16 cellular contexts compared by ENCODE assay signal in the genomic region with DNA sequence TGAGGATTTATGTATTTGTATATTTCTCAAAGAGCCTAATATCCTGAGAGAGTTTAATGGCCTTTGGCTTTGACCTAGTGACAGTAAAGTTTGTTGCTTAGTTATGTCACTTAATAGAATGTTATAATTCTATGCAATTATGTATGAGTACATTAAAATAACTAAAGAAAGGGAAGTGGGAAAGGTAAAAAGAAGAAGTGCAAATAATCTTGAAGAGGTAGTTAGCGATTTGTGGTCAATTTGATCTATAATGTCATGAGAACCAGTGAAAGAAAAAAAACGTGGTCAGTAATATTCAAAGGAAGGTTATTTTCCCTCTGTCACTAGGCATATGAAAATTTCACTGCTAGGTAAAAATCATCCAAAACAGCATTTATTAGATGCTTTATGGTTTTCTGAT.
DNase-seq lines count a peak whose midpoint lies in the region; ATAC-seq, FAIRE-seq and TF ChIP-seq lines count a peak whose summit lies in the region.
"Had no signal": no experiment of that assay in that cellular context is flagged by ENCODE, and none has a peak within 500 bp of the region (broad histone marks: within the 10 kb centered on the region; RNA-seq: fewer than 3 reads in every experiment).

No MANE protein-coding gene starts in this region.

- H3K9ac ChIP-seq in smooth muscle cell (ENCODE audit: low read depth): no peak overlapping the region
- H3K9ac ChIP-seq in mesendoderm (ENCODE audit: low read length): no peak overlapping the region

- H4K5ac ChIP-seq in mesendoderm (ENCODE audit: low read length): no peak overlapping the region

- H3K4me2 ChIP-seq in smooth muscle cell (no peak overlapping the region), mesendoderm (ENCODE audit: low read length) (no peak overlapping the region)
- H3K4me2 ChIP-seq: A549 had no signal

- no peak overlapping the region for H3K56ac ChIP-seq in mesendoderm (ENCODE audit: low read length)

- H3K4me1 ChIP-seq in smooth muscle cell (ENCODE audit: low read depth) (no peaks in the 10 kb centered on the region), mesendoderm (ENCODE audit: control insufficient read depth, low read depth, low read length) (no peaks in the 10 kb centered on the region)
- H3K4me1 ChIP-seq: A549, gastrocnemius medialis, tibial artery had no signal

- no peak overlapping the region for H3K4ac ChIP-seq in mesendoderm (ENCODE audit: low read depth, low read length)

- FAIRE-seq in GM12891 (lab: Jason Lieb, UNC): no peak
- FAIRE-seq: A549 had no signal

- no peak overlapping the region for H3K18ac ChIP-seq in mesendoderm (ENCODE audit: low read length)

- no peak for TF ChIP-seq POLR2A in GM12891 (IDR thresholded peaks at IDR 0.05; ENCODE audit: low read depth, low read length)

- peak; percentile 63 for ATAC-seq in GM19351 (IDR thresholded peaks at IDR 0.05; ENCODE audit: unreplicated experiment)
- peak; percentile 73 for ATAC-seq in HG02678 (IDR thresholded peaks at IDR 0.05; ENCODE audit: unreplicated experiment)
- peak; percentile 92 for ATAC-seq in HG03378 (IDR thresholded peaks at IDR 0.05; ENCODE audit: unreplicated experiment)
- ATAC-seq: A549; gastrocnemius medialis; natural killer cell treated with Interleukin-12 subunit alpha and Interleukin-12 subunit beta and Interleukin-15 and Interleukin-18, amount 100 ng/mL, for 72 hours had no signal

- no peak for TF ChIP-seq CTCF in smooth muscle cell (IDR thresholded peaks at IDR 0.05; ENCODE audit: borderline replicate concordance, insufficient read depth, poor library complexity, severe bottlenecking)

- no peaks in the 10 kb centered on the region for H3K9me3 ChIP-seq in smooth muscle cell (replicated peaks; ENCODE audit: low read depth)
- H3K9me3 ChIP-seq: A549, gastrocnemius medialis, tibial artery had no signal

- H3K36me3 ChIP-seq in smooth muscle cell (ENCODE audit: low read depth): no peaks in the 10 kb centered on the region
- no peaks in the 10 kb centered on the region for H3K36me3 ChIP-seq in mesendoderm (ENCODE audit: control insufficient read depth, insufficient read depth, low read length)
- H3K36me3 ChIP-seq: gastrocnemius medialis, tibial artery had no signal

- H3K4me3 ChIP-seq in smooth muscle cell (no peak overlapping the region), mesendoderm (ENCODE audit: low read length) (no peak overlapping the region)
- H3K4me3 ChIP-seq: A549, gastrocnemius medialis, tibial artery had no signal

- H2BK15ac ChIP-seq in mesendoderm (replicated peaks; ENCODE audit: low read depth): no peak overlapping the region

- H3K27me3 ChIP-seq in smooth muscle cell (ENCODE audit: low read depth) (no peaks in the 10 kb centered on the region), mesendoderm (ENCODE audit: insufficient read depth, low read length, poor library complexity) (no peaks in the 10 kb centered on the region)
- H3K27me3 ChIP-seq: gastrocnemius medialis, tibial artery had no signal

- WGBS in smooth muscle cell (ENCODE audit: low lambda C conversion rate): 97% methylated on average over 2 of the region's 2 CpGs
- WGBS in mesendoderm (ENCODE audit: extremely low coverage, insufficient coverage, low lambda C conversion rate): no CpG with 5 or more reads among the region's 2 CpGs

- no peaks in the 10 kb centered on the region for H3K79me2 ChIP-seq in smooth muscle cell (ENCODE audit: low read depth)
- no peaks in the 10 kb centered on the region for H3K79me2 ChIP-seq in mesendoderm (ENCODE audit: control insufficient read depth, insufficient read depth, low read length)

- H2BK5ac ChIP-seq in mesendoderm (ENCODE audit: low read length): no peak overlapping the region

- no peak overlapping the region for H2AK5ac ChIP-seq in mesendoderm (ENCODE audit: low read length)

- H4K8ac ChIP-seq in mesendoderm (ENCODE audit: low read depth, low read length): no peak overlapping the region

- peaks cover 4% of the 10 kb centered on the region for H3F3A ChIP-seq in smooth muscle cell (ENCODE audit: low read depth)

- DNase-seq in GM12891 (ENCODE audit: insufficient read length, low spot score) (no peak), smooth muscle cell (lab: John Stamatoyannopoulos, UW; ENCODE audit: unreplicated experiment) (no peak), amygdala (lab: John Stamatoyannopoulos, UW) (no peak), GOT3 (lab: John Stamatoyannopoulos, UW) (no peak), mesendoderm (no peak)
- DNase-seq: effector CD4-positive, alpha-beta T cell; gastrocnemius medialis; kidney glomerular epithelial cell; NCI-H510A; SHP77 treated with DMSO at 0.1 percent for 48 hours; tibial artery had no signal

- H2BK120ac ChIP-seq in mesendoderm (ENCODE audit: low read depth, low read length): no peak overlapping the region

- H3K27ac ChIP-seq in smooth muscle cell (ENCODE audit: low read depth) (no peak overlapping the region), mesendoderm (ENCODE audit: low read depth, low read length) (no peak overlapping the region)
- H3K27ac ChIP-seq: A549, gastrocnemius medialis, tibial artery had no signal

- H3K79me1 ChIP-seq in mesendoderm (ENCODE audit: low read length): no peaks in the 10 kb centered on the region

- H2AFZ ChIP-seq in smooth muscle cell (ENCODE audit: low read depth): no peak overlapping the region

- H3K23ac ChIP-seq in mesendoderm (ENCODE audit: low read length): no peak overlapping the region

- no peaks in the 10 kb centered on the region for H4K20me1 ChIP-seq in smooth muscle cell (ENCODE audit: low read depth)

TF ChIP-seq in GM12891, 5 proteins besides CTCF, POLR2A, EP300 and RAD21:
- TF ChIP-seq PAX5 (IDR thresholded peaks at IDR 0.05; ENCODE audit: insufficient read depth, low read length, severe bottlenecking): no peak
- TF ChIP-seq SPI1 (IDR thresholded peaks at IDR 0.05; ENCODE audit: low read depth, low read length): peak; percentile 80
